In the genomic region with DNA sequence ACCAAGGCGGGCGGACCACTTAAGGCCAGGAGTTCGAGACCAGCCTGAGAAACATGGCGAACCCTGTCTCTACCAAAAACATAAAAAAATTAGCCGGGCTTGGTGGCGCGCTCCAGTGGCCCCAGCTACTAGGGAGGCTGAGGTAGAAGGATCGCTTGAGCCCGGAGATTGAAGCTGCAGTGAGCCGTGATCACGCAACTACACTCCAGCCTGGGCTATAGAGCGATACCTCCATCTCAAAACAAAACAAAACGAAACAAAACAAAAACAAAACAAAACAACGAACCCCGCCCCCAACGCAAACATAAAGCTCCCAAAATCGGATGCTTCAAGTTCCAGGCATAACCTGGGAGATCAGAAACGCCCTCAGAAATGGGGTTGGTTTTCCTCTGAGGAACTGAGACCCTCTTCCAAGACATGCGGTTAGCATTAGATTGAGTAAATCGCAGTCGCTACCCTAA, we compare ENCODE assay signal across 8 cellular contexts. TPM values are rescaled to one million over a fixed set of nuclear protein-coding genes. Genes with fewer than 3 reads are reported as not detected.
DNase-seq lines count a peak whose midpoint lies in the region; ATAC-seq and TF ChIP-seq lines count a peak whose summit lies in the region.

No MANE protein-coding gene starts in this region.

- intact Hi-C loops in esophagus squamous epithelium (cut with DNase I): loop anchor here (5.0 kb wide), 1 partner anchor 44 kb away; no protein-coding TSS in a partner anchor

- H3K27ac Mint-ChIP-seq in progenitor cell of endocrine pancreas: peak overlapping the region; percentile 99

- H3K27ac ChIP-seq in SJSA1 (peak overlapping the region; percentile 90), esophagus squamous epithelium (peak overlapping the region; percentile 92 to 96 (median 94))

- no peak for ATAC-seq in HG02623 (IDR thresholded peaks at IDR 0.05; ENCODE audit: unreplicated experiment)

- H3K27me3 Mint-ChIP-seq in progenitor cell of endocrine pancreas: no peaks in the 10 kb centered on the region

- H3K4me3 ChIP-seq in GM06990 (replicated peaks; ENCODE audit: low read depth, low read length) (peak overlapping the region; percentile 80), SJSA1 (peak overlapping the region; percentile 60), esophagus squamous epithelium (peak overlapping the region; percentile 60 to 88 (median 62))

- peaks cover 15% of the 10 kb centered on the region for H3K4me1 Mint-ChIP-seq in progenitor cell of endocrine pancreas (ENCODE audit: low read depth)

- H3K9me3 Mint-ChIP-seq in progenitor cell of endocrine pancreas (ENCODE audit: low read depth): no peaks in the 10 kb centered on the region

- TF ChIP-seq CTCF in GM06990 (IDR thresholded peaks at IDR 0.05; ENCODE audit: insufficient read depth, low read length, poor library complexity, severe bottlenecking): no peak
- no peak for TF ChIP-seq CTCF in esophagus squamous epithelium (IDR thresholded peaks at IDR 0.05)
- no peak for TF ChIP-seq CTCF in progenitor cell of endocrine pancreas (IDR thresholded peaks at IDR 0.05; ENCODE audit: unreplicated experiment)

- H3K9me3 ChIP-seq in SJSA1 (replicated peaks) (no peaks in the 10 kb centered on the region), esophagus squamous epithelium (no peaks in the 10 kb centered on the region)

- peak overlapping the region; percentile 93 for H3K4me3 Mint-ChIP-seq in progenitor cell of endocrine pancreas (ENCODE audit: low read depth)

- H3K4me1 ChIP-seq in SJSA1 (replicated peaks) (peaks cover 27% of the 10 kb centered on the region), esophagus squamous epithelium (peaks cover 20 to 70% (median 31%) of the 10 kb centered on the region in 3 donors)

- H3K36me3 ChIP-seq in GM06990 (ENCODE audit: control insufficient read depth, insufficient read depth, low read length) (no peaks in the 10 kb centered on the region), SJSA1 (no peaks in the 10 kb centered on the region), esophagus squamous epithelium (peaks cover 0 to 11% (median 0%) of the 10 kb centered on the region in 3 donors)

- H3K27me3 ChIP-seq in GM06990 (replicated peaks; ENCODE audit: control insufficient read depth, insufficient read depth, low read length) (no peaks in the 10 kb centered on the region), SJSA1 (replicated peaks) (no peaks in the 10 kb centered on the region), esophagus squamous epithelium (no peaks in the 10 kb centered on the region)

- no peak for TF ChIP-seq POLR2A in esophagus squamous epithelium (IDR thresholded peaks at IDR 0.05)

- no peaks in the 10 kb centered on the region for H3K36me3 Mint-ChIP-seq in progenitor cell of endocrine pancreas (ENCODE audit: insufficient read depth)

- no peak for DNase-seq in GM06990 (ENCODE audit: extremely low read depth, insufficient read length)
- DNase-seq in SJSA1 (ENCODE audit: low read depth in 1 of 2, low spot score in 2 of 2): no peak
- no peak for DNase-seq in esophagus squamous epithelium (lab: John Stamatoyannopoulos, UW)
- no peak for DNase-seq in progenitor cell of endocrine pancreas (ENCODE audit: low spot score, unreplicated experiment)
- no peak for DNase-seq in cerebellum (ENCODE audit: low spot score)
- DNase-seq in epidermal melanocyte (ENCODE audit: insufficient read length, low spot score): no peak
- no peak for DNase-seq in HuH-7.5 (ENCODE audit: low spot score)

- 60 to 69% methylated on average over 21 of the region's 21 CpGs for WGBS in esophagus squamous epithelium, 2 donors

RNA-seq across cellular contexts. Expression of gene LRRC51, which starts 0.6 kb away (rescaled TPM):
- total RNA-seq in SJSA1 (2014; rRNA removed; shearing (Covaris generic)): 4.1 TPM in 1 of 2 replicates, not detected in the other
- total RNA-seq in esophagus squamous epithelium: 1 to 10 TPM; 2.1 to 4.2 (median 3.2) TPM
- total RNA-seq in progenitor cell of endocrine pancreas: 12.4 and 14.9 TPM in 2 replicates
- 12.5 TPM for total RNA-seq in cerebellum

RNA-seq across cellular contexts. Expression of gene NUMA1, which starts 0.9 kb away (rescaled TPM):
- total RNA-seq in SJSA1 (2014; rRNA removed; shearing (Covaris generic)): 38.4 and 46.4 TPM in 2 replicates
- 100 to 1,000 TPM; 142 to 237 (median 177) TPM for total RNA-seq in esophagus squamous epithelium
- 238 and 255 TPM in 2 replicates for total RNA-seq in progenitor cell of endocrine pancreas
- 170 TPM for total RNA-seq in cerebellum

RNA-seq across cellular contexts. Expression of gene LAMTOR1, which starts 21.9 kb away (rescaled TPM):
- total RNA-seq in SJSA1 (2014; rRNA removed; shearing (Covaris generic)): 51.2 and 76.8 TPM in 2 replicates
- 10 to 100 TPM; 80.1 to 99.1 (median 97.7) TPM for total RNA-seq in esophagus squamous epithelium
- 84.9 and 85.4 TPM in 2 replicates for total RNA-seq in progenitor cell of endocrine pancreas
- total RNA-seq in cerebellum: 36.8 TPM

RNA-seq across cellular contexts. Expression of gene TOMT, which starts 24.5 kb away (rescaled TPM):
- total RNA-seq in SJSA1 (2014; rRNA removed; shearing (Covaris generic)): not detected in 2 replicates
- not detected for total RNA-seq in esophagus squamous epithelium
- total RNA-seq in progenitor cell of endocrine pancreas: not detected in 2 replicates
- total RNA-seq in cerebellum: not detected

RNA-seq across cellular contexts. Expression of gene ANAPC15, which starts 31.3 kb away (rescaled TPM):
- total RNA-seq in SJSA1 (2014; rRNA removed; shearing (Covaris generic)): 23.5 and 46.9 TPM in 2 replicates
- total RNA-seq in esophagus squamous epithelium (10 to 100 TPM; 17.7 to 35.3 (median 23.5) TPM), progenitor cell of endocrine pancreas (56.1 and 61.3 TPM in 2 replicates), cerebellum (8.5 TPM)
